8 cellular contexts compared by ENCODE assay signal in genomic region chr11:24386551-24387404, GRCh38.
DNase-seq lines count a peak whose midpoint lies in the region; ATAC-seq and TF ChIP-seq lines count a peak whose summit lies in the region.

No MANE protein-coding gene starts in this region.

- H3K4me3 Mint-ChIP-seq in natural killer cell = no peak overlapping the region
- H3K4me3 Mint-ChIP-seq in natural killer cell treated with Interleukin-12 subunit alpha and Interleukin-12 subunit beta and Interleukin-15 and Interleukin-18, amount 100 ng/mL, for 72 hours = no peak overlapping the region
- H3K4me3 Mint-ChIP-seq in activated naive CD8-positive, alpha-beta T cell treated with anti-CD3 and anti-CD28 coated beads for 36 hours = no peak overlapping the region
- no peak overlapping the region for H3K4me3 Mint-ChIP-seq in activated CD8-positive, alpha-beta memory T cell treated with anti-CD3 and anti-CD28 coated beads, Interleukin-2, amount 10 ng/mL, durations not matched to agents 7 days and 5 days

- H3K27ac Mint-ChIP-seq in natural killer cell = no peak overlapping the region
- no peak overlapping the region for H3K27ac Mint-ChIP-seq in natural killer cell treated with Interleukin-12 subunit alpha and Interleukin-12 subunit beta and Interleukin-15 and Interleukin-18, amount 100 ng/mL, for 72 hours
- H3K27ac Mint-ChIP-seq in activated naive CD8-positive, alpha-beta T cell treated with anti-CD3 and anti-CD28 coated beads for 36 hours = no peak overlapping the region
- H3K27ac Mint-ChIP-seq in activated CD8-positive, alpha-beta memory T cell treated with anti-CD3 and anti-CD28 coated beads, Interleukin-2, amount 10 ng/mL, durations not matched to agents 7 days and 5 days = no peak overlapping the region

- H3K36me3 Mint-ChIP-seq in natural killer cell = no peaks in the 10 kb centered on the region
- H3K36me3 Mint-ChIP-seq in natural killer cell treated with Interleukin-12 subunit alpha and Interleukin-12 subunit beta and Interleukin-15 and Interleukin-18, amount 100 ng/mL, for 72 hours = no peaks in the 10 kb centered on the region
- H3K36me3 Mint-ChIP-seq in activated naive CD8-positive, alpha-beta T cell treated with anti-CD3 and anti-CD28 coated beads for 36 hours = no peaks in the 10 kb centered on the region
- H3K36me3 Mint-ChIP-seq in activated CD8-positive, alpha-beta memory T cell treated with anti-CD3 and anti-CD28 coated beads, Interleukin-2, amount 10 ng/mL, durations not matched to agents 7 days and 5 days = no peaks in the 10 kb centered on the region

- TF ChIP-seq POLR2A in GM18505 (IDR thresholded peaks at IDR 0.05; ENCODE audit: borderline replicate concordance, extremely low read depth, insufficient read depth, insufficient read length) = no peak

- no peak overlapping the region for H3K4me3 ChIP-seq in fibroblast of villous mesenchyme (ENCODE audit: low read depth, low read length)

- TF ChIP-seq CTCF in natural killer cell (IDR thresholded peaks at IDR 0.05) (peak; percentile 49), fibroblast of villous mesenchyme (IDR thresholded peaks at IDR 0.05; ENCODE audit: insufficient read depth, low read depth, low read length) (peak; percentile 36)

- ATAC-seq in natural killer cell (no peak), GM18505 (IDR thresholded peaks at IDR 0.05; ENCODE audit: unreplicated experiment) (no peak), GM21529 (IDR thresholded peaks at IDR 0.05; ENCODE audit: unreplicated experiment) (no peak)
- no peak for ATAC-seq in natural killer cell treated with Interleukin-12 subunit alpha and Interleukin-12 subunit beta and Interleukin-15 and Interleukin-18, amount 100 ng/mL, for 72 hours
- no peak for ATAC-seq in activated CD8-positive, alpha-beta memory T cell treated with anti-CD3 and anti-CD28 coated beads, Interleukin-2, amount 10 ng/mL, durations not matched to agents 7 days and 5 days

- intact Hi-C loops in natural killer cell (cut with micrococcal nuclease) = loop anchor here (2.0 kb wide), 2 partner anchors 846 to 1510 kb away; no protein-coding TSS in a partner anchor

- H3K4me1 Mint-ChIP-seq in natural killer cell = peaks cover 5 to 12% of the 10 kb centered on the region in 2 donors
- H3K4me1 Mint-ChIP-seq in natural killer cell treated with Interleukin-12 subunit alpha and Interleukin-12 subunit beta and Interleukin-15 and Interleukin-18, amount 100 ng/mL, for 72 hours (ENCODE audit: low read depth in 2 of 2) = peaks cover 0 to 4% of the 10 kb centered on the region in 2 donors
- H3K4me1 Mint-ChIP-seq in activated naive CD8-positive, alpha-beta T cell treated with anti-CD3 and anti-CD28 coated beads for 36 hours = no peaks in the 10 kb centered on the region
- H3K4me1 Mint-ChIP-seq in activated CD8-positive, alpha-beta memory T cell treated with anti-CD3 and anti-CD28 coated beads, Interleukin-2, amount 10 ng/mL, durations not matched to agents 7 days and 5 days = no peaks in the 10 kb centered on the region

- no peaks in the 10 kb centered on the region for H3K27me3 Mint-ChIP-seq in natural killer cell (ENCODE audit: low read depth in 2 of 2)
- H3K27me3 Mint-ChIP-seq in natural killer cell treated with Interleukin-12 subunit alpha and Interleukin-12 subunit beta and Interleukin-15 and Interleukin-18, amount 100 ng/mL, for 72 hours = no peaks in the 10 kb centered on the region
- no peaks in the 10 kb centered on the region for H3K27me3 Mint-ChIP-seq in activated naive CD8-positive, alpha-beta T cell treated with anti-CD3 and anti-CD28 coated beads for 36 hours
- no peaks in the 10 kb centered on the region for H3K27me3 Mint-ChIP-seq in activated CD8-positive, alpha-beta memory T cell treated with anti-CD3 and anti-CD28 coated beads, Interleukin-2, amount 10 ng/mL, durations not matched to agents 7 days and 5 days

- CTCF ChIA-PET in activated CD8-positive, alpha-beta memory T cell treated with anti-CD3 and anti-CD28 coated beads, Interleukin-2, amount 10 ng/mL, durations not matched to agents 7 days and 5 days (lab: Charles Lee) = no interaction called here

- no peak for DNase-seq in natural killer cell
- no peak for DNase-seq in natural killer cell treated with Interleukin-12 subunit alpha and Interleukin-12 subunit beta and Interleukin-15 and Interleukin-18, amount 100 ng/mL, for 72 hours (ENCODE audit: low spot score)
- DNase-seq in RKO (ENCODE audit: low spot score) = peak; percentile 46
- peak; percentile 24 for DNase-seq in fibroblast of villous mesenchyme (ENCODE audit: low read depth)
- DNase-seq in activated naive CD8-positive, alpha-beta T cell treated with anti-CD3 and anti-CD28 coated beads for 36 hours = no peak
- DNase-seq in activated CD8-positive, alpha-beta memory T cell treated with anti-CD3 and anti-CD28 coated beads, Interleukin-2, amount 10 ng/mL, durations not matched to agents 7 days and 5 days = no peak

- H3K9me3 Mint-ChIP-seq in natural killer cell = no peaks in the 10 kb centered on the region
- H3K9me3 Mint-ChIP-seq in natural killer cell treated with Interleukin-12 subunit alpha and Interleukin-12 subunit beta and Interleukin-15 and Interleukin-18, amount 100 ng/mL, for 72 hours = no peaks in the 10 kb centered on the region
- peaks cover 2% of the 10 kb centered on the region for H3K9me3 Mint-ChIP-seq in activated naive CD8-positive, alpha-beta T cell treated with anti-CD3 and anti-CD28 coated beads for 36 hours
- H3K9me3 Mint-ChIP-seq in activated CD8-positive, alpha-beta memory T cell treated with anti-CD3 and anti-CD28 coated beads, Interleukin-2, amount 10 ng/mL, durations not matched to agents 7 days and 5 days (ENCODE audit: low read depth) = no peaks in the 10 kb centered on the region

Comparison
In these comparisons a context has a peak if more than half of its experiments do, and no peak if none do; other contexts are left out.
1. DNase-seq: peak in RKO (single experiment) and fibroblast of villous mesenchyme (single experiment); none in natural killer cell (single experiment), natural killer cell treated with Interleukin-12 subunit alpha and Interleukin-12 subunit beta and Interleukin-15 and Interleukin-18, amount 100 ng/mL, for 72 hours (single experiment), activated naive CD8-positive, alpha-beta T cell treated with anti-CD3 and anti-CD28 coated beads for 36 hours (single experiment) and activated CD8-positive, alpha-beta memory T cell treated with anti-CD3 and anti-CD28 coated beads, Interleukin-2, amount 10 ng/mL, durations not matched to agents 7 days and 5 days (single experiment).